1 cellular context compared by ENCODE assay signal in genomic region chr17:7651959-7652658, GRCh38.
TF ChIP-seq lines count a peak whose summit lies in the region.

No MANE protein-coding gene starts in this region.

TF ChIP-seq in neural cell, 6 proteins besides CTCF, POLR2A, EP300 and RAD21:
- TF ChIP-seq SMC3 (conservative IDR thresholded peaks at IDR 0.05; ENCODE audit: poor library complexity) = no peak
- TF ChIP-seq TAF1 (IDR thresholded peaks at IDR 0.05; ENCODE audit: low read depth) = no peak
- TF ChIP-seq, protein P1, sequence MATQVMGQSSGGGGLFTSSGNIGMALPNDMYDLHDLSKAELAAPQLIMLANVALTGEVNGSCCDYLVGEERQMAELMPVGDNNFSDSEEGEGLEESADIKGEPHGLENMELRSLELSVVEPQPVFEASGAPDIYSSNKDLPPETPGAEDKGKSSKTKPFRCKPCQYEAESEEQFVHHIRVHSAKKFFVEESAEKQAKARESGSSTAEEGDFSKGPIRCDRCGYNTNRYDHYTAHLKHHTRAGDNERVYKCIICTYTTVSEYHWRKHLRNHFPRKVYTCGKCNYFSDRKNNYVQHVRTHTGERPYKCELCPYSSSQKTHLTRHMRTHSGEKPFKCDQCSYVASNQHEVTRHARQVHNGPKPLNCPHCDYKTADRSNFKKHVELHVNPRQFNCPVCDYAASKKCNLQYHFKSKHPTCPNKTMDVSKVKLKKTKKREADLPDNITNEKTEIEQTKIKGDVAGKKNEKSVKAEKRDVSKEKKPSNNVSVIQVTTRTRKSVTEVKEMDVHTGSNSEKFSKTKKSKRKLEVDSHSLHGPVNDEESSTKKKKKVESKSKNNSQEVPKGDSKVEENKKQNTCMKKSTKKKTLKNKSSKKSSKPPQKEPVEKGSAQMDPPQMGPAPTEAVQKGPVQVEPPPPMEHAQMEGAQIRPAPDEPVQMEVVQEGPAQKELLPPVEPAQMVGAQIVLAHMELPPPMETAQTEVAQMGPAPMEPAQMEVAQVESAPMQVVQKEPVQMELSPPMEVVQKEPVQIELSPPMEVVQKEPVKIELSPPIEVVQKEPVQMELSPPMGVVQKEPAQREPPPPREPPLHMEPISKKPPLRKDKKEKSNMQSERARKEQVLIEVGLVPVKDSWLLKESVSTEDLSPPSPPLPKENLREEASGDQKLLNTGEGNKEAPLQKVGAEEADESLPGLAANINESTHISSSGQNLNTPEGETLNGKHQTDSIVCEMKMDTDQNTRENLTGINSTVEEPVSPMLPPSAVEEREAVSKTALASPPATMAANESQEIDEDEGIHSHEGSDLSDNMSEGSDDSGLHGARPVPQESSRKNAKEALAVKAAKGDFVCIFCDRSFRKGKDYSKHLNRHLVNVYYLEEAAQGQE (IDR thresholded peaks at IDR 0.05; ENCODE audit: borderline replicate concordance) = no peak
- TF ChIP-seq EZH2 (IDR thresholded peaks at IDR 0.05; ENCODE audit: borderline replicate concordance, insufficient read depth, low read length, poor library complexity, severe bottlenecking) = no peak
- peak; percentile 57 for TF ChIP-seq POLR2AphosphoS5 (IDR thresholded peaks at IDR 0.05)
TF ChIP-seq in neural cell: peak in this region for 1.
